Comparison of ENCODE assay signal across 1 cellular context in genomic region chr22:42417645-42418303, GRCh38.
TF ChIP-seq lines count a peak whose summit lies in the region.

No MANE protein-coding gene starts in this region.

TF ChIP-seq in HepG2, 621 proteins besides CTCF, POLR2A, EP300 and RAD21:
- TF ChIP-seq, protein P1, sequence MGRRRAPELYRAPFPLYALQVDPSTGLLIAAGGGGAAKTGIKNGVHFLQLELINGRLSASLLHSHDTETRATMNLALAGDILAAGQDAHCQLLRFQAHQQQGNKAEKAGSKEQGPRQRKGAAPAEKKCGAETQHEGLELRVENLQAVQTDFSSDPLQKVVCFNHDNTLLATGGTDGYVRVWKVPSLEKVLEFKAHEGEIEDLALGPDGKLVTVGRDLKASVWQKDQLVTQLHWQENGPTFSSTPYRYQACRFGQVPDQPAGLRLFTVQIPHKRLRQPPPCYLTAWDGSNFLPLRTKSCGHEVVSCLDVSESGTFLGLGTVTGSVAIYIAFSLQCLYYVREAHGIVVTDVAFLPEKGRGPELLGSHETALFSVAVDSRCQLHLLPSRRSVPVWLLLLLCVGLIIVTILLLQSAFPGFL (CRISPR knock-in tag; IDR thresholded peaks at IDR 0.05) = no peak
- no peak for TF ChIP-seq SNAPC2 (CRISPR knock-in tag; IDR thresholded peaks at IDR 0.05)
- TF ChIP-seq HNRNPH1 (optimal IDR thresholded peaks at IDR 0.05; ENCODE audit: low read depth, low read length) = no peak
- TF ChIP-seq ZSCAN25 (CRISPR knock-in tag; IDR thresholded peaks at IDR 0.05) = peak; percentile 93
- TF ChIP-seq ZNF768 (CRISPR knock-in tag; IDR thresholded peaks at IDR 0.05) = peak; percentile 43; the same call in 1 of the 2 replicates
